In genomic region chr2:11260979-11261378, GRCh38 we compare ENCODE assay signal across 26 cellular contexts.
"Had no signal": no experiment of that assay in that cellular context is flagged by ENCODE, and none has a peak within 500 bp of the region (broad histone marks: within the 10 kb centered on the region; RNA-seq: fewer than 3 reads in every experiment).

No MANE protein-coding gene starts in this region.

- H3K36me3 ChIP-seq: ovary, right lobe of liver, thoracic aorta, thyroid gland, vagina had no signal

- H3K27ac ChIP-seq: neural progenitor cell, ovary, parathyroid adenoma, psoas muscle, right lobe of liver, sigmoid colon, stomach, thoracic aorta, thyroid gland, tibial nerve, upper lobe of left lung, vagina had no signal

- H3K79me2 ChIP-seq: parathyroid adenoma had no signal

- H3K9me3 ChIP-seq: ovary, psoas muscle, right lobe of liver, sigmoid colon, stomach, thoracic aorta, thyroid gland, tibial nerve, upper lobe of left lung, vagina had no signal

- H3K4me1 ChIP-seq: neural progenitor cell, parathyroid adenoma, right lobe of liver, thyroid gland, tibial nerve had no signal

- H3K4me3 ChIP-seq: neural progenitor cell, ovary, psoas muscle, right lobe of liver, sigmoid colon, stomach, thoracic aorta, thyroid gland, tibial nerve, upper lobe of left lung, vagina had no signal

- H2AFZ ChIP-seq: neural progenitor cell, parathyroid adenoma had no signal

- H3K9ac ChIP-seq: neural progenitor cell, parathyroid adenoma had no signal

- ATAC-seq: naive thymus-derived CD8-positive, alpha-beta T cell; natural killer cell treated with Interleukin-12 subunit alpha and Interleukin-12 subunit beta and Interleukin-15 and Interleukin-18, amount 100 ng/mL, for 72 hours; psoas muscle; right cardiac atrium; right lobe of liver; stimulated activated effector memory CD8-positive, alpha-beta T cell treated with anti-CD3 and anti-CD28 coated beads, Interleukin-12 subunit alpha, Interleukin-12 subunit beta, amount 100 ng/mL, for 72 hours; stimulated activated naive B cell treated with anti-CD40 and anti-IgM and Interleukin-4, amounts not matched to agents 10 μg/mL and 1 μg/mL and 100 μg/mL, for 72 hours had no signal

- H3K4me2 ChIP-seq: neural progenitor cell had no signal

- H3K27me3 ChIP-seq: neural progenitor cell, ovary, right lobe of liver, sigmoid colon, stomach, thyroid gland, tibial nerve, upper lobe of left lung, vagina had no signal

- DNase-seq: naive thymus-derived CD8-positive, alpha-beta T cell; occipital lobe; ovary; posterior cingulate gyrus; psoas muscle; right cardiac atrium; right lobe of liver; sigmoid colon; small intestine; stimulated activated CD4-positive, alpha-beta T cell treated with anti-CD3 and anti-CD28 coated beads, Interleukin-15, amount 100 ng/mL, for 24 hours; stimulated activated CD4-positive, alpha-beta T cell treated with anti-CD3 and anti-CD28 coated beads, Interleukin-2, amount 100 ng/mL, for 24 hours; stimulated activated CD4-positive, alpha-beta T cell treated with anti-CD3 and anti-CD28 coated beads, Interleukin-2, amount 100 ng/mL, for 48 hours; stimulated activated CD4-positive, alpha-beta T cell treated with anti-CD3 and anti-CD28 coated beads, Interleukin-4, amount 100 ng/mL, for 24 hours; stimulated activated naive B cell treated with anti-CD40 and anti-IgM and Interleukin-4, amounts not matched to agents 10 μg/mL and 1 μg/mL and 100 μg/mL, for 72 hours; stimulated activated naive CD4-positive, alpha-beta T cell treated with Interleukin-2 at 50 U/mL for 16 hours; stomach; thyroid gland; trophoblast cell; upper lobe of left lung had no signal
